ENCODE assay signal across 10 cellular contexts in the genomic region with DNA sequence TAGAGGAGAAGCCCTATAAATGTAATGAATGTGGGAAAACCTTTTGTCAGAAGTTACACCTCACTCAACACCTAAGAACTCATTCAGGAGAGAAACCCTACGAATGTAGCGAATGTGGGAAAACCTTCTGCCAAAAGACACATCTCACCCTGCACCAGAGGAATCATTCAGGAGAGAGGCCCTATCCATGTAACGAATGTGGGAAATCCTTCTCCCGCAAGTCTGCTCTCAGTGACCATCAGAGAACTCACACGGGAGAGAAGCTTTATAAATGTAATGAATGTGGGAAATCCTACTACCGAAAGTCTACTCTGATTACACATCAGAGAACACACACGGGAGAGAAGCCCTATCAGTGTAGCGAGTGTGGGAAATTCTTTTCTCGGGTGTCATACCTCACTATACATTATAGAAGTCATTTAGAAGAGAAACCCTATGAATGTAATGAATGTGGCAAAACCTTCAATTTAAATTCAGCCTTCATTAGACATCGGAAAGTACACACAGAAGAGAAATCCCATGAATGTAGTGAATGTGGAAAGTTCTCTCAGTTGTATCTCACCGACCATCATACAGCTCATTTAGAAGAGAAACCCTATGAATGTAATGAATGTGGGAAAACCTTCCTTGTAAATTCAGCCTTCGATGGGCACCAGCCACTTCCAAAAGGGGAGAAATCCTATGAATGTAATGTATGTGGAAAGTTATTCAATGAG. TPM values are rescaled to one million over a fixed set of nuclear protein-coding genes. Genes with fewer than 3 reads are reported as not detected.
A peak's percentile ranks its signal among the peaks of the same experiment; 100 is the strongest.
DNase-seq lines count a peak whose midpoint lies in the region; ATAC-seq, FAIRE-seq and TF ChIP-seq lines count a peak whose summit lies in the region.
"Had no signal": no experiment of that assay in that cellular context is flagged by ENCODE, and none has a peak within 500 bp of the region (broad histone marks: within the 10 kb centered on the region; RNA-seq: fewer than 3 reads in every experiment).

No MANE protein-coding gene starts in this region.

- H3K9me3 Mint-ChIP-seq in T-helper 1 cell treated with Interleukin-12 subunit alpha and Interleukin-12 subunit beta and Interleukin-4 antibody, amounts not matched to agents 30 μg/mL and 1 μg/mL, for 36 hours, result peaks cover 91% of the 10 kb centered on the region

- H3K4me1 Mint-ChIP-seq in T-helper 1 cell treated with Interleukin-12 subunit alpha and Interleukin-12 subunit beta and Interleukin-4 antibody, amounts not matched to agents 30 μg/mL and 1 μg/mL, for 36 hours (ENCODE audit: low read depth), result no peaks in the 10 kb centered on the region

- H3K4me2 ChIP-seq in hepatocyte, result no peak overlapping the region

- H3K9me3 ChIP-seq in right cardiac atrium (ENCODE audit: control insufficient read depth, low read length) (peaks cover 12% of the 10 kb centered on the region), hepatocyte (ENCODE audit: low read depth) (peaks cover 84% of the 10 kb centered on the region), aorta (ENCODE audit: control insufficient read depth, low read length) (peaks cover 21% of the 10 kb centered on the region), ovary (peaks cover 23 to 49% of the 10 kb centered on the region in 2 donors), small intestine (ENCODE audit: control insufficient read depth, low read depth) (peaks cover 2% of the 10 kb centered on the region)

- DNase-seq in right cardiac atrium (no peak), Right ventricle myocardium inferior (ENCODE audit: missing footprints) (no peak), hepatocyte (ENCODE audit: low spot score) (no peak), aorta (no peak), ovary (no peak), small intestine (no peak)
- DNase-seq: activated CD8-positive, alpha-beta memory T cell treated with anti-CD3 and anti-CD28 coated beads, Interleukin-2, amount 50 U/mL, for 4 hours had no signal

- H3K4me1 ChIP-seq in right cardiac atrium (ENCODE audit: control insufficient read depth, insufficient read depth, low read length), result no peaks in the 10 kb centered on the region
- H3K4me1 ChIP-seq in hepatocyte (ENCODE audit: insufficient read depth), result no peaks in the 10 kb centered on the region
- H3K4me1 ChIP-seq in aorta (ENCODE audit: control insufficient read depth in 1 of 2, insufficient read depth in 2 of 2, low read length in 2 of 2), result no peaks in the 10 kb centered on the region
- H3K4me1 ChIP-seq in ovary (ENCODE audit: insufficient read depth), result no peaks in the 10 kb centered on the region
- no peaks in the 10 kb centered on the region for H3K4me1 ChIP-seq in small intestine (ENCODE audit: control insufficient read depth in 2 of 2, insufficient read depth in 1 of 2, low read depth in 1 of 2, low read length in 1 of 2)

- ATAC-seq in right cardiac atrium (no peak), Right ventricle myocardium inferior (no peak), aorta (ENCODE audit: low FRiP score) (no peak), GM18870 (IDR thresholded peaks at IDR 0.05; ENCODE audit: unreplicated experiment) (no peak)

- H3K36me3 Mint-ChIP-seq in T-helper 1 cell treated with Interleukin-12 subunit alpha and Interleukin-12 subunit beta and Interleukin-4 antibody, amounts not matched to agents 30 μg/mL and 1 μg/mL, for 36 hours (ENCODE audit: low read depth), result peaks cover 87% of the 10 kb centered on the region

- WGBS in right cardiac atrium, result 98% methylated on average over 12 of the region's 12 CpGs
- 98% methylated on average over 12 of the region's 12 CpGs for WGBS in hepatocyte (ENCODE audit: low lambda C conversion rate, missing lambda C conversion rate)
- 97 to 98% methylated on average over 12 of the region's 12 CpGs for WGBS in aorta, 2 donors
- WGBS in ovary, 3 donors, result 81 to 98% (median 82%) methylated on average over 12 of the region's 12 CpGs
- WGBS in small intestine, 3 donors, result 98 to 99% (median 98%) methylated on average over 12 of the region's 12 CpGs

- H4K20me1 ChIP-seq in hepatocyte (ENCODE audit: insufficient read depth, poor library complexity, severe bottlenecking), result no peaks in the 10 kb centered on the region

- no peaks in the 10 kb centered on the region for H3K79me2 ChIP-seq in hepatocyte

- TF ChIP-seq POLR2A in ovary (IDR thresholded peaks at IDR 0.05), result no peak

- no peaks in the 10 kb centered on the region for H3K9me2 ChIP-seq in hepatocyte (replicated peaks; ENCODE audit: insufficient read depth)

- H3K4me3 ChIP-seq in right cardiac atrium (ENCODE audit: low read length) (peak overlapping the region; percentile 37), hepatocyte (peak overlapping the region; percentile 12), aorta (ENCODE audit: low read length in 2 of 2) (peak overlapping the region; percentile 12 to 18), ovary (no peak overlapping the region), small intestine (ENCODE audit: low read depth in 1 of 2, low read length in 2 of 2) (no peak overlapping the region)

- H3K27me3 ChIP-seq in right cardiac atrium (ENCODE audit: control insufficient read depth, insufficient read depth) (no peaks in the 10 kb centered on the region), hepatocyte (no peaks in the 10 kb centered on the region), aorta (ENCODE audit: control insufficient read depth in 1 of 2, insufficient read depth in 2 of 2, low read length in 1 of 2) (no peaks in the 10 kb centered on the region), ovary (no peaks in the 10 kb centered on the region), small intestine (ENCODE audit: control insufficient read depth in 2 of 2, insufficient read depth in 2 of 2, low read length in 2 of 2) (no peaks in the 10 kb centered on the region)

- no peak for FAIRE-seq in small intestine (lab: Jason Lieb, UNC)

- no peak overlapping the region for H2AFZ ChIP-seq in hepatocyte

- no peak overlapping the region for H3K4me3 Mint-ChIP-seq in T-helper 1 cell treated with Interleukin-12 subunit alpha and Interleukin-12 subunit beta and Interleukin-4 antibody, amounts not matched to agents 30 μg/mL and 1 μg/mL, for 36 hours

- TF ChIP-seq CTCF in hepatocyte (IDR thresholded peaks at IDR 0.05; ENCODE audit: poor library complexity), result no peak
- no peak for TF ChIP-seq CTCF in ovary (IDR thresholded peaks at IDR 0.05)

- H3K27ac Mint-ChIP-seq in T-helper 1 cell treated with Interleukin-12 subunit alpha and Interleukin-12 subunit beta and Interleukin-4 antibody, amounts not matched to agents 30 μg/mL and 1 μg/mL, for 36 hours, result peak overlapping the region; percentile 49

- H3K27ac ChIP-seq in right cardiac atrium (ENCODE audit: low read length), result no peak overlapping the region
- no peak overlapping the region for H3K27ac ChIP-seq in hepatocyte
- H3K27ac ChIP-seq in aorta (ENCODE audit: low read depth in 1 of 2, low read length in 2 of 2), result no peak overlapping the region
- H3K27ac ChIP-seq in ovary, result no peak overlapping the region
- H3K27ac ChIP-seq in small intestine (ENCODE audit: low read depth in 1 of 2, low read length in 1 of 2), result no peak overlapping the region
- H3K27ac ChIP-seq: epithelial cell of prostate had no signal

- H3K36me3 ChIP-seq in hepatocyte (replicated peaks; ENCODE audit: insufficient read depth, low read depth) (peaks cover 48% of the 10 kb centered on the region), aorta (ENCODE audit: control insufficient read depth in 1 of 2, insufficient read depth in 2 of 2, low read length in 1 of 2) (peaks cover 20 to 26% of the 10 kb centered on the region in 2 donors), ovary (peaks cover 14% of the 10 kb centered on the region), small intestine (ENCODE audit: control insufficient read depth in 2 of 2, insufficient read depth in 2 of 2, low read length in 2 of 2) (peaks cover 24 to 34% of the 10 kb centered on the region in 2 donors)

- TF ChIP-seq EP300 in ovary (IDR thresholded peaks at IDR 0.05), result no peak

- intact Hi-C loops in right cardiac atrium (cut with DNase I), result no loop called here
- intact Hi-C loops in Right ventricle myocardium inferior (cut with DNase I), result no loop called here
- intact Hi-C loops in aorta (cut with DNase I), result no loop called here
- intact Hi-C loops in ovary (cut with DNase I), result no loop called here

- no peaks in the 10 kb centered on the region for H3K27me3 Mint-ChIP-seq in T-helper 1 cell treated with Interleukin-12 subunit alpha and Interleukin-12 subunit beta and Interleukin-4 antibody, amounts not matched to agents 30 μg/mL and 1 μg/mL, for 36 hours (ENCODE audit: low read depth)

RNA-seq across cellular contexts. Expression of a gene that starts 18.9 kb away (rescaled TPM):
- total RNA-seq in right cardiac atrium (10 to 100 TPM in 2 of 4 donors, 1 to 10 TPM in 2; 7.9 to 11.6 (median 9.8) TPM), Right ventricle myocardium inferior (7.3 TPM), hepatocyte (8.1 and 10.9 TPM in 2 replicates), aorta (10 to 100 TPM; 11.3 to 12.1 TPM), ovary (10 to 100 TPM in 4 of 7 donors, 1 to 10 TPM in 3; 6.7 to 12.8 (median 11.8) TPM)
- polyA plus RNA-seq in right cardiac atrium (3.5 TPM), hepatocyte (2.7 and 5.2 TPM in 2 replicates), aorta (1 to 10 TPM; 1.3 to 4.7 TPM), ovary (1 to 10 TPM; 4.7 to 6.5 TPM), small intestine (1 to 10 TPM; 2.2 to 3.6 (median 3.4) TPM)

Comparison
In these comparisons a context has a peak if more than half of its experiments do, and no peak if none do; other contexts are left out.
1. H3K4me3 ChIP-seq: peak in right cardiac atrium (single experiment), hepatocyte (single experiment) and aorta (2 of 2); none in ovary (single experiment) and small intestine (0 of 2).